ENCODE assay signal across 8 cellular contexts in the genomic region with DNA sequence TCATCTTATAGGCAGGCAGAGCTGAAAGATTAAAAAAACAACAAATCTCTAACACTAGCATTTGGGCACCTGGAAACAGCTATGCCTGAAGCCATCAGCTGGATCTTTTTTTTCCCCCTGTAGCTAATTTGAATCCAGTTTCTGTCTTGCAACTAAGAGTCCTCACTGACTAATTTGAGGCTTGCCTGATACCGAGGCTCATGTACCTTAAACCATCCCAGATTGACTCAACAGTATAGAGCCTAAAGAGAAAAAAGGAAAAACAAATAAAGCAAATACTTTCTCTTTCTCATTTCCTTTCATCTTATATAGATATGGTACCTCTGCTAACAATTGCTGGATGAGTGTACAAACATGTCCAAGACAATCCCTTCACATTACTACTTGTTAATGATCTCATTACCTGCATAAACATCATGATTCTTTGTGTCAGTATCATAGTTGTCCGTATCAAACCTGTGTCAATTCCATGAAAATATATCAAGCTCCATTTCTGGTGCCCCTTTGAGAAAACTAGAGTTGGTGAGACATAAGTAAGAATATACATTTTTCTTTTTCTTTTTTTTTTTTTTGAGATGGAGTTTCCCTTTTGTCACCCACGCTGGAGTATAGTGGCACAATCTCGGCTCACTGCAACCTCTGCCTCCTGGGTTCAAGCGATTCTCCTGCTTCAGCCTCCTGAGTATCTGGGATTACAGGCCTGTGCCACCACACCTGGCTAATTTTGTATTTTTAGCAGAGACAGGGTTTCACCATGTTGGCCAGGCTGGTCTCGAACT.
DNase-seq lines count a peak whose midpoint lies in the region; ATAC-seq and FAIRE-seq lines count a peak whose summit lies in the region.

No MANE protein-coding gene starts in this region.

- no peak for FAIRE-seq in urothelium cell line (lab: Jason Lieb, UNC)

- DNase-seq in HCEC 1CT: peak; percentile 37
- DNase-seq in RKO (ENCODE audit: low spot score): peak; percentile 35
- peak; percentile 70 for DNase-seq in kidney tubule cell (ENCODE audit: low spot score)
- DNase-seq in NCI-H2029 (lab: John Stamatoyannopoulos, UW): no peak
- no peak for DNase-seq in urothelium cell line (ENCODE audit: low spot score)
- DNase-seq in NCI-H69 (lab: John Stamatoyannopoulos, UW): no peak
- DNase-seq in NCI-H2171 (lab: John Stamatoyannopoulos, UW): no peak

- ATAC-seq in GM18519 (IDR thresholded peaks at IDR 0.05; ENCODE audit: low FRiP score, unreplicated experiment): peak; percentile 82

Comparison
In these comparisons a context has a peak if more than half of its experiments do, and no peak if none do; other contexts are left out.
1. DNase-seq: peak in HCEC 1CT (single experiment), RKO (single experiment) and kidney tubule cell (single experiment); none in NCI-H2029 (single experiment), urothelium cell line (single experiment), NCI-H69 (single experiment) and NCI-H2171 (single experiment).